In the genomic region with DNA sequence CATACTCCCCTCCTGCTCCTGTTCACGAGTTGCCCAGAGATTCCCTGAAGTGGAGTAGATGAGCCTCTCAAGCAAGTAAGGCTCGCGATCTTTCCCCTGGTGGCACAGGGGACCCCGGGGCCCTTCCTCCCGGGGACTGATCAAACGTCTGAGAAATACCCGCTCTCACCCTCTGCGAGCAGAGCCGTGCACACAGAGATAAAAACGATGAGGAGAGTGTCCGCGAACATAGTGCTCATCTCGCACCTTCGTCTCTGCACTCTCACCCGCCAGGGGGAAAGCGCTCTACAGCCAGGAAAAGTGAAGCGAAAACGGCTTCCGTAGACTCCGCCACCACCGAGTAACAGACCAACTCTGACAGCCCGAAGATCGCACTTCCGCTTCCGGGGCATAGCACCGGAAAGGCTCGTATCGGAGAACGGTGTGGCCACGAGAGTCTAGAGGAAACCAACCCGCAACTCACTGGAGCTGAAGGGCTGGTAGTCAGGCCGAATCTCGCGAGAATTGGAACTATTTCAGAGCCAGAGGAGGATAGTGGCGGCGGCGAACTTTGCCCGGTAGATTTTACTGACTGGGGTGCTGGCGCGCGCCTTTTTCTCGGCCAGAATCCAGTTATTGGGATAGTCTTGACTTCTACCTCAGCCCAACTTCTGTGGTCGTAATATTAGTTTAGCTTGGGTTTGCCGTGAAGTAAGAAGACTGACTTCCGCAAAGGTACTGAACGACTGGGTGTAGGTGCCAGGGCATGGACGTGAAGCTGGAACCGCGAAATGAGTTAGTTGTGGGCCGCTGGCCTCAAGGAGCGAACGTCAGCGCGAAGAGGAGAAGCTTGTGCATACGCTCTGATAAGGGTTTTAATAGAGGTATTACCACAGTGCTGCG, we compare ENCODE assay signal across 1 cellular context.
TF ChIP-seq lines count a peak whose summit lies in the region.

A gene with protein sequence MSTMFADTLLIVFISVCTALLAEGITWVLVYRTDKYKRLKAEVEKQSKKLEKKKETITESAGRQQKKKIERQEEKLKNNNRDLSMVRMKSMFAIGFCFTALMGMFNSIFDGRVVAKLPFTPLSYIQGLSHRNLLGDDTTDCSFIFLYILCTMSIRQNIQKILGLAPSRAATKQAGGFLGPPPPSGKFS (minus strand): TSS at position 356 of the 882 bp plus-strand sequence. CDS start 117 bp downstream, at position 239.

TF ChIP-seq in HepG2, 621 proteins besides CTCF, POLR2A, EP300 and RAD21 (continued from another document and continues in another):
- TF ChIP-seq, protein P1, sequence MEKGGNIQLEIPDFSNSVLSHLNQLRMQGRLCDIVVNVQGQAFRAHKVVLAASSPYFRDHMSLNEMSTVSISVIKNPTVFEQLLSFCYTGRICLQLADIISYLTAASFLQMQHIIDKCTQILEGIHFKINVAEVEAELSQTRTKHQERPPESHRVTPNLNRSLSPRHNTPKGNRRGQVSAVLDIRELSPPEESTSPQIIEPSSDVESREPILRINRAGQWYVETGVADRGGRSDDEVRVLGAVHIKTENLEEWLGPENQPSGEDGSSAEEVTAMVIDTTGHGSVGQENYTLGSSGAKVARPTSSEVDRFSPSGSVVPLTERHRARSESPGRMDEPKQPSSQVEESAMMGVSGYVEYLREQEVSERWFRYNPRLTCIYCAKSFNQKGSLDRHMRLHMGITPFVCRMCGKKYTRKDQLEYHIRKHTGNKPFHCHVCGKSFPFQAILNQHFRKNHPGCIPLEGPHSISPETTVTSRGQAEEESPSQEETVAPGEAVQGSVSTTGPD (CRISPR knock-in tag; IDR thresholded peaks at IDR 0.05), result no peak
- no peak for TF ChIP-seq GLI4 (CRISPR knock-in tag; IDR thresholded peaks at IDR 0.05; ENCODE audit: borderline replicate concordance)
- no peak for TF ChIP-seq ZNF720 (CRISPR knock-in tag; IDR thresholded peaks at IDR 0.05)
- peak; percentile 75; the same call in 1 of the 2 replicates for TF ChIP-seq ZNF124 (CRISPR knock-in tag; IDR thresholded peaks at IDR 0.05)
- TF ChIP-seq SRF (IDR thresholded peaks at IDR 0.05; ENCODE audit: low read depth, low read length), result no peak
- no peak for TF ChIP-seq NFE2L2 (IDR thresholded peaks at IDR 0.05; ENCODE audit: low read length)
- TF ChIP-seq ZNF230 (CRISPR knock-in tag; IDR thresholded peaks at IDR 0.05), result no peak
- peak; percentile 70; the same call in 1 of the 2 replicates for TF ChIP-seq ZNF816 (CRISPR knock-in tag; IDR thresholded peaks at IDR 0.05; ENCODE audit: borderline replicate concordance)
- TF ChIP-seq KDM1A (CRISPR knock-in tag; IDR thresholded peaks at IDR 0.05), result no peak
- peak; percentile 85; the same call in 1 of the 2 replicates for TF ChIP-seq ZNF350 (CRISPR knock-in tag; IDR thresholded peaks at IDR 0.05; ENCODE audit: borderline replicate concordance, low read depth)
- TF ChIP-seq, protein P2, sequence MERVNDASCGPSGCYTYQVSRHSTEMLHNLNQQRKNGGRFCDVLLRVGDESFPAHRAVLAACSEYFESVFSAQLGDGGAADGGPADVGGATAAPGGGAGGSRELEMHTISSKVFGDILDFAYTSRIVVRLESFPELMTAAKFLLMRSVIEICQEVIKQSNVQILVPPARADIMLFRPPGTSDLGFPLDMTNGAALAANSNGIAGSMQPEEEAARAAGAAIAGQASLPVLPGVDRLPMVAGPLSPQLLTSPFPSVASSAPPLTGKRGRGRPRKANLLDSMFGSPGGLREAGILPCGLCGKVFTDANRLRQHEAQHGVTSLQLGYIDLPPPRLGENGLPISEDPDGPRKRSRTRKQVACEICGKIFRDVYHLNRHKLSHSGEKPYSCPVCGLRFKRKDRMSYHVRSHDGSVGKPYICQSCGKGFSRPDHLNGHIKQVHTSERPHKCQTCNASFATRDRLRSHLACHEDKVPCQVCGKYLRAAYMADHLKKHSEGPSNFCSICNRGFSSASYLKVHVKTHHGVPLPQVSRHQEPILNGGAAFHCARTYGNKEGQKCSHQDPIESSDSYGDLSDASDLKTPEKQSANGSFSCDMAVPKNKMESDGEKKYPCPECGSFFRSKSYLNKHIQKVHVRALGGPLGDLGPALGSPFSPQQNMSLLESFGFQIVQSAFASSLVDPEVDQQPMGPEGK (CRISPR knock-in tag; IDR thresholded peaks at IDR 0.05), result no peak
- TF ChIP-seq POGZ (CRISPR knock-in tag; IDR thresholded peaks at IDR 0.05), result peak; percentile 96
- TF ChIP-seq KAT8 (CRISPR knock-in tag; IDR thresholded peaks at IDR 0.05), result peak; percentile 99
- TF ChIP-seq ZNF792 (CRISPR knock-in tag; IDR thresholded peaks at IDR 0.05), result peak; percentile 94; the same call in 1 of the 2 replicates
- TF ChIP-seq, protein P3, sequence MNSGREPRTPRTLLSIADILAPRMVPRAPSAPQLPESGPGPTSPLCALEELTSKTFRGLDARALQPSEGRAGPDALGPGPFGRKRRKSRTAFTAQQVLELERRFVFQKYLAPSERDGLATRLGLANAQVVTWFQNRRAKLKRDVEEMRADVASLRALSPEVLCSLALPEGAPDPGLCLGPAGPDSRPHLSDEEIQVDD (CRISPR knock-in tag; IDR thresholded peaks at IDR 0.05; ENCODE audit: borderline replicate concordance), result no peak
- TF ChIP-seq ZMYM2 (CRISPR knock-in tag; IDR thresholded peaks at IDR 0.05), result no peak
- TF ChIP-seq ARNT (IDR thresholded peaks at IDR 0.05), result no peak
- TF ChIP-seq GTF2F1 (IDR thresholded peaks at IDR 0.05; ENCODE audit: low read length), result no peak
- no peak for TF ChIP-seq ZIK1 (CRISPR knock-in tag; IDR thresholded peaks at IDR 0.05; ENCODE audit: borderline replicate concordance, low read depth)
- no peak for TF ChIP-seq RELA (CRISPR knock-in tag; IDR thresholded peaks at IDR 0.05)
- TF ChIP-seq ZNF260 (CRISPR knock-in tag; IDR thresholded peaks at IDR 0.05; ENCODE audit: borderline replicate concordance, low read depth), result no peak
- TF ChIP-seq ZNF7 (CRISPR knock-in tag; IDR thresholded peaks at IDR 0.05), result no peak
- no peak for TF ChIP-seq TBX3 (IDR thresholded peaks at IDR 0.05; ENCODE audit: borderline replicate concordance)
- TF ChIP-seq, protein P4, sequence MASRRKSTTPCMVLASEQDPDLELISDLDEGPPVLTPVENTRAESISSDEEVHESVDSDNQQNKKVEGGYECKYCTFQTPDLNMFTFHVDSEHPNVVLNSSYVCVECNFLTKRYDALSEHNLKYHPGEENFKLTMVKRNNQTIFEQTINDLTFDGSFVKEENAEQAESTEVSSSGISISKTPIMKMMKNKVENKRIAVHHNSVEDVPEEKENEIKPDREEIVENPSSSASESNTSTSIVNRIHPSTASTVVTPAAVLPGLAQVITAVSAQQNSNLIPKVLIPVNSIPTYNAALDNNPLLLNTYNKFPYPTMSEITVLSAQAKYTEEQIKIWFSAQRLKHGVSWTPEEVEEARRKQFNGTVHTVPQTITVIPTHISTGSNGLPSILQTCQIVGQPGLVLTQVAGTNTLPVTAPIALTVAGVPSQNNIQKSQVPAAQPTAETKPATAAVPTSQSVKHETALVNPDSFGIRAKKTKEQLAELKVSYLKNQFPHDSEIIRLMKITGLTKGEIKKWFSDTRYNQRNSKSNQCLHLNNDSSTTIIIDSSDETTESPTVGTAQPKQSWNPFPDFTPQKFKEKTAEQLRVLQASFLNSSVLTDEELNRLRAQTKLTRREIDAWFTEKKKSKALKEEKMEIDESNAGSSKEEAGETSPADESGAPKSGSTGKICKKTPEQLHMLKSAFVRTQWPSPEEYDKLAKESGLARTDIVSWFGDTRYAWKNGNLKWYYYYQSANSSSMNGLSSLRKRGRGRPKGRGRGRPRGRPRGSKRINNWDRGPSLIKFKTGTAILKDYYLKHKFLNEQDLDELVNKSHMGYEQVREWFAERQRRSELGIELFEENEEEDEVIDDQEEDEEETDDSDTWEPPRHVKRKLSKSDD (CRISPR knock-in tag; IDR thresholded peaks at IDR 0.05; ENCODE audit: low read depth), result no peak
- TF ChIP-seq PCBP2 (optimal IDR thresholded peaks at IDR 0.05; ENCODE audit: low read depth, low read length, poor library complexity, severe bottlenecking), result no peak
- TF ChIP-seq, protein P5, sequence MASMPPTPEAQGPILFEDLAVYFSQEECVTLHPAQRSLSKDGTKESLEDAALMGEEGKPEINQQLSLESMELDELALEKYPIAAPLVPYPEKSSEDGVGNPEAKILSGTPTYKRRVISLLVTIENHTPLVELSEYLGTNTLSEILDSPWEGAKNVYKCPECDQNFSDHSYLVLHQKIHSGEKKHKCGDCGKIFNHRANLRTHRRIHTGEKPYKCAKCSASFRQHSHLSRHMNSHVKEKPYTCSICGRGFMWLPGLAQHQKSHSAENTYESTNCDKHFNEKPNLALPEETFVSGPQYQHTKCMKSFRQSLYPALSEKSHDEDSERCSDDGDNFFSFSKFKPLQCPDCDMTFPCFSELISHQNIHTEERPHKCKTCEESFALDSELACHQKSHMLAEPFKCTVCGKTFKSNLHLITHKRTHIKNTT (CRISPR knock-in tag; IDR thresholded peaks at IDR 0.05), result no peak
- peak; percentile 62; the same call in 1 of the 2 replicates for TF ChIP-seq ZC3H13 (CRISPR knock-in tag; IDR thresholded peaks at IDR 0.05)
- TF ChIP-seq YEATS2 (CRISPR knock-in tag; IDR thresholded peaks at IDR 0.05; ENCODE audit: borderline replicate concordance), result peak; percentile 97
- TF ChIP-seq ZFYVE20 (CRISPR knock-in tag; IDR thresholded peaks at IDR 0.05; ENCODE audit: borderline replicate concordance, low read depth), result no peak
- TF ChIP-seq BCL6 (CRISPR knock-in tag; IDR thresholded peaks at IDR 0.05), result 0 out of 2 replicates have a peak, but pooled peaks have one; percentile 29
- TF ChIP-seq MIER3 (CRISPR knock-in tag; IDR thresholded peaks at IDR 0.05; ENCODE audit: borderline replicate concordance), result no peak
- TF ChIP-seq, protein P6, sequence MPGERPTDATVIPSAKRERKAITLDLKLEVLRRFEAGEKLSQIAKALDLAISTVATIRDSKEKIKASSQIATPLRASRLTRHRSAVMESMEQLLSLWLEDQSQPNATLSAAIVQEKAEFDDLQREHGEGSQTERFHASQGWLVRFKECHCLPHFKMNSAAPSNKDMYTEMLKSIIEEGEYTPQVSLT (CRISPR knock-in tag; IDR thresholded peaks at IDR 0.05; ENCODE audit: borderline replicate concordance, low read depth), result no peak
- no peak for TF ChIP-seq ZBTB21 (CRISPR knock-in tag; IDR thresholded peaks at IDR 0.05)
- TF ChIP-seq SCMH1 (CRISPR knock-in tag; IDR thresholded peaks at IDR 0.05; ENCODE audit: borderline replicate concordance), result no peak
- TF ChIP-seq ZNF17 (CRISPR knock-in tag; IDR thresholded peaks at IDR 0.05), result no peak
- peak; percentile 75 for TF ChIP-seq DR1 (CRISPR knock-in tag; IDR thresholded peaks at IDR 0.05)
- no peak for TF ChIP-seq RBM22 (optimal IDR thresholded peaks at IDR 0.05; ENCODE audit: low read length)
- TF ChIP-seq ZKSCAN1 (IDR thresholded peaks at IDR 0.05; ENCODE audit: low read length), result no peak
- peak; percentile 86 for TF ChIP-seq TGIF2 (CRISPR knock-in tag; IDR thresholded peaks at IDR 0.05)
- TF ChIP-seq MLLT10 (CRISPR knock-in tag; IDR thresholded peaks at IDR 0.05), result no peak
- TF ChIP-seq, protein P7, sequence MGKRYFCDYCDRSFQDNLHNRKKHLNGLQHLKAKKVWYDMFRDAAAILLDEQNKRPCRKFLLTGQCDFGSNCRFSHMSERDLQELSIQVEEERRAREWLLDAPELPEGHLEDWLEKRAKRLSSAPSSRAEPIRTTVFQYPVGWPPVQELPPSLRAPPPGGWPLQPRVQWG (CRISPR knock-in tag; IDR thresholded peaks at IDR 0.05; ENCODE audit: borderline replicate concordance, low read depth), result no peak
- TF ChIP-seq TCF7 (IDR thresholded peaks at IDR 0.05; ENCODE audit: low read depth), result no peak
- TF ChIP-seq MAFG (CRISPR knock-in tag; IDR thresholded peaks at IDR 0.05), result no peak
- peak; percentile 89 for TF ChIP-seq NKX3-1 (CRISPR knock-in tag; IDR thresholded peaks at IDR 0.05)
- peak; percentile 99 for TF ChIP-seq SAP130 (CRISPR knock-in tag; IDR thresholded peaks at IDR 0.05; ENCODE audit: low read depth)
- TF ChIP-seq ZSCAN20 (CRISPR knock-in tag; IDR thresholded peaks at IDR 0.05; ENCODE audit: borderline replicate concordance), result peak; percentile 57; the same call in 1 of the 2 replicates
- no peak for TF ChIP-seq ZNF207 (IDR thresholded peaks at IDR 0.05; ENCODE audit: borderline replicate concordance)
- TF ChIP-seq, protein P8, sequence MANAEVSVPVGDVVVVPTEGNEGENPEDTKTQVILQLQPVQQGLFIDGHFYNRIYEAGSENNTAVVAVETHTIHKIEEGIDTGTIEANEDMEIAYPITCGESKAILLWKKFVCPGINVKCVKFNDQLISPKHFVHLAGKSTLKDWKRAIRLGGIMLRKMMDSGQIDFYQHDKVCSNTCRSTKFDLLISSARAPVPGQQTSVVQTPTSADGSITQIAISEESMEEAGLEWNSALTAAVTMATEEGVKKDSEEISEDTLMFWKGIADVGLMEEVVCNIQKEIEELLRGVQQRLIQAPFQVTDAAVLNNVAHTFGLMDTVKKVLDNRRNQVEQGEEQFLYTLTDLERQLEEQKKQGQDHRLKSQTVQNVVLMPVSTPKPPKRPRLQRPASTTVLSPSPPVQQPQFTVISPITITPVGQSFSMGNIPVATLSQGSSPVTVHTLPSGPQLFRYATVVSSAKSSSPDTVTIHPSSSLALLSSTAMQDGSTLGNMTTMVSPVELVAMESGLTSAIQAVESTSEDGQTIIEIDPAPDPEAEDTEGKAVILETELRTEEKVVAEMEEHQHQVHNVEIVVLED (CRISPR knock-in tag; IDR thresholded peaks at IDR 0.05; ENCODE audit: borderline replicate concordance), result peak; percentile 50; the same call in 1 of the 2 replicates
- TF ChIP-seq ZNF746 (CRISPR knock-in tag; IDR thresholded peaks at IDR 0.05), result no peak
- TF ChIP-seq DNMT3B (CRISPR knock-in tag; conservative IDR thresholded peaks at IDR 0.05), result no peak
- no peak for TF ChIP-seq MAFF (IDR thresholded peaks at IDR 0.05; ENCODE audit: low read depth, low read length)
- peak; percentile 74; the same call in 1 of the 2 replicates for TF ChIP-seq SALL2 (CRISPR knock-in tag; IDR thresholded peaks at IDR 0.05)
- TF ChIP-seq JUNB (CRISPR knock-in tag; IDR thresholded peaks at IDR 0.05; ENCODE audit: borderline replicate concordance), result 0 out of 2 replicates have a peak, but pooled peaks have one; percentile 44
- TF ChIP-seq SALL1 (CRISPR knock-in tag; IDR thresholded peaks at IDR 0.05), result peak; percentile 80
- TF ChIP-seq TRIM24 (CRISPR knock-in tag; IDR thresholded peaks at IDR 0.05), result no peak
